9 cellular contexts compared by ENCODE assay signal in genomic region chr16:11586856-11587642, GRCh38. TPM values are rescaled to one million over a fixed set of nuclear protein-coding genes. Genes with fewer than 3 reads are reported as not detected.
DNase-seq lines count a peak whose midpoint lies in the region; ATAC-seq, FAIRE-seq and TF ChIP-seq lines count a peak whose summit lies in the region.
"Had no signal": no experiment of that assay in that cellular context is flagged by ENCODE, and none has a peak within 500 bp of the region (broad histone marks: within the 10 kb centered on the region; RNA-seq: fewer than 3 reads in every experiment).

Gene LITAF (minus strand): TSS chr16:11586919. CDS start chr16:11556730, 30,189 bp downstream.

- no peaks in the 10 kb centered on the region for H3K36me3 ChIP-seq in WERI-Rb-1
- peaks cover 0 to 2% of the 10 kb centered on the region in 2 experiments for H3K36me3 ChIP-seq in keratinocyte (ENCODE audit: control insufficient read depth in 2 of 2, extremely low read depth in 1 of 2, insufficient read depth in 2 of 2, low read length in 2 of 2)

- ATAC-seq in GM19455 (IDR thresholded peaks at IDR 0.05; ENCODE audit: unreplicated experiment) (peak; percentile 55), HG03442 (IDR thresholded peaks at IDR 0.05; ENCODE audit: unreplicated experiment) (no peak)

- dilution Hi-C loops in keratinocyte (cut with MboI; ENCODE audit: extremely low pct_ligation_motif_present, low sequenced_read_pairs), result no loop called here

- H3K9me3 ChIP-seq in WERI-Rb-1 (ENCODE audit: severe bottlenecking), result no peaks in the 10 kb centered on the region
- H3K9me3 ChIP-seq in keratinocyte (ENCODE audit: control insufficient read depth, low read depth, low read length), result no peaks in the 10 kb centered on the region

- DNase-seq in COLO829 (ENCODE audit: low spot score) (peak; percentile 54), HuH-7.5 (ENCODE audit: low spot score) (peak; percentile 59), WERI-Rb-1 (peak; percentile 61), caudate nucleus (lab: John Stamatoyannopoulos, UW) (peak in 43 of 61 donors; percentile 7 to 80 (median 43)), keratinocyte (ENCODE audit: low read depth, low spot score) (no peak)
- peak; percentile 32 to 57 for DNase-seq in stimulated activated CD4-positive, alpha-beta T cell treated with anti-CD3 and anti-CD28 coated beads, Interleukin-1b, Interleukin-23, amount 100 ng/mL, for 4 hours (ENCODE audit: low read depth in 2 of 2)

- TF ChIP-seq CTCF in WERI-Rb-1 (IDR thresholded peaks at IDR 0.05; ENCODE audit: low read depth, low read length), result no peak
- peak in 1 of 3 experiments; percentile 1 for TF ChIP-seq CTCF in keratinocyte (optimal IDR thresholded peaks at IDR 0.05 in 1 of 3, IDR thresholded peaks at IDR 0.05 in 1 of 3, conservative IDR thresholded peaks at IDR 0.05 in 1 of 3; ENCODE audit: extremely low read depth in 1 of 3, insufficient read depth in 2 of 3, low read length in 3 of 3)

- peaks cover 5% of the 10 kb centered on the region for H4K20me1 ChIP-seq in keratinocyte (ENCODE audit: control insufficient read depth, extremely low read depth, insufficient read depth, low read length)

- H3K4me1 ChIP-seq in keratinocyte (ENCODE audit: control insufficient read depth, extremely low read depth, insufficient read depth, low read length), result peaks cover 28% of the 10 kb centered on the region

- H3K27ac ChIP-seq in WERI-Rb-1, result peak within 1 kb of the TSS; percentile 77
- H3K27ac ChIP-seq in caudate nucleus (ENCODE audit: low read depth, low read length), result peak within 1 kb of the TSS; percentile 88
- H3K27ac ChIP-seq in keratinocyte (ENCODE audit: control insufficient read depth, insufficient read depth, low read length), result peak within 1 kb of the TSS; percentile 60

- H3K4me2 ChIP-seq in keratinocyte (ENCODE audit: control insufficient read depth, extremely low read depth, insufficient read depth, low read depth, low read length), result peak within 1 kb of the TSS; percentile 89

- H2AFZ ChIP-seq in keratinocyte (ENCODE audit: control insufficient read depth, low read length), result peak within 1 kb of the TSS; percentile 76

- FAIRE-seq in keratinocyte (lab: Jason Lieb, UNC), result peak; percentile 5
- FAIRE-seq: endometrium had no signal

- peak within 1 kb of the TSS; percentile 58 for H3K4me3 ChIP-seq in WERI-Rb-1 (ENCODE audit: low read depth, low read length)
- H3K4me3 ChIP-seq in keratinocyte (ENCODE audit: control insufficient read depth in 2 of 3, extremely low read depth in 1 of 3, insufficient read depth in 2 of 3, low read depth in 1 of 3, low read length in 3 of 3), result peak within 1 kb of the TSS; percentile 78 to 90 (median 79)

- H3K9me1 ChIP-seq in keratinocyte (ENCODE audit: control insufficient read depth, extremely low read depth, insufficient read depth, low read length), result peaks cover 2% of the 10 kb centered on the region

- peaks cover 51% of the 10 kb centered on the region for H3K79me2 ChIP-seq in keratinocyte (ENCODE audit: control insufficient read depth, insufficient read depth, low read length)

- peak within 1 kb of the TSS; percentile 86 for H3K9ac ChIP-seq in keratinocyte (ENCODE audit: control insufficient read depth, extremely low read depth, insufficient read depth, low read length)

- no peaks in the 10 kb centered on the region for H3K27me3 ChIP-seq in WERI-Rb-1 (ENCODE audit: insufficient read depth, low read depth, severe bottlenecking)
- H3K27me3 ChIP-seq in keratinocyte (ENCODE audit: control insufficient read depth, extremely low read depth, insufficient read depth, low read length), result no peaks in the 10 kb centered on the region

RNA-seq across cellular contexts. Expression of gene LITAF, which starts in this region (rescaled TPM):
- 56.8 to 145 TPM (median 85.4 TPM) in 3 replicates for polyA plus RNA-seq in keratinocyte
- polyA plus RNA-seq in keratinocyte (2011; ENCODE audit: low read depth), result 40.8 TPM
- polyA plus RNA-seq in keratinocyte (2011; cell fraction: cytosol; rRNA removed), result 145 and 178 TPM in 2 replicates
- 81.8 and 90.5 TPM in 2 replicates for polyA plus RNA-seq in keratinocyte (2011; cell fraction: nucleus; rRNA removed)
- 118 and 158 TPM in 2 replicates for polyA plus RNA-seq in keratinocyte (2012; ENCODE audit: low replicate concordance)
- 98.1 to 234 TPM (median 126 TPM) in 3 replicates for polyA minus RNA-seq in keratinocyte
- polyA minus RNA-seq in keratinocyte (2011; cell fraction: cytosol; rRNA and poly(A)+ RNA removed), result 127 TPM
- 34.0 and 41.3 TPM in 2 replicates for polyA minus RNA-seq in keratinocyte (2011; cell fraction: nucleus; rRNA and poly(A)+ RNA removed)
